ENCODE assay signal across 8 cellular contexts in genomic region chr5:172640139-172640538, GRCh38. TPM values are rescaled to one million over a fixed set of nuclear protein-coding genes. Genes with fewer than 3 reads are reported as not detected.
A peak's percentile ranks its signal among the peaks of the same experiment; 100 is the strongest.
DNase-seq lines count a peak whose midpoint lies in the region; ATAC-seq and TF ChIP-seq lines count a peak whose summit lies in the region.
"Had no signal": no experiment of that assay in that cellular context is flagged by ENCODE, and none has a peak within 500 bp of the region (broad histone marks: within the 10 kb centered on the region; RNA-seq: fewer than 3 reads in every experiment).

No MANE protein-coding gene starts in this region.

- H3K9me3 Mint-ChIP-seq in Caco-2 (ENCODE audit: unreplicated experiment): no peaks in the 10 kb centered on the region
- no peaks in the 10 kb centered on the region for H3K9me3 Mint-ChIP-seq in effector memory CD8-positive, alpha-beta T cell

- no peak overlapping the region for H3K27ac Mint-ChIP-seq in Caco-2 (ENCODE audit: unreplicated experiment)
- no peak overlapping the region for H3K27ac Mint-ChIP-seq in effector memory CD8-positive, alpha-beta T cell

- H3K36me3 Mint-ChIP-seq in Caco-2 (ENCODE audit: insufficient read depth, unreplicated experiment): no peaks in the 10 kb centered on the region
- H3K36me3 Mint-ChIP-seq in effector memory CD8-positive, alpha-beta T cell (ENCODE audit: insufficient read depth): no peaks in the 10 kb centered on the region

- ATAC-seq in effector memory CD8-positive, alpha-beta T cell (replicated peaks): no peak
- no peak for ATAC-seq in HG02885 (IDR thresholded peaks at IDR 0.05; ENCODE audit: poor library complexity, unreplicated experiment)

- H3K4me1 Mint-ChIP-seq in Caco-2 (ENCODE audit: low read depth, unreplicated experiment): no peaks in the 10 kb centered on the region
- peaks cover 0 to 7% of the 10 kb centered on the region in 2 donors for H3K4me1 Mint-ChIP-seq in effector memory CD8-positive, alpha-beta T cell (ENCODE audit: low read depth in 2 of 2)

- H3K4me3 ChIP-seq in Caco-2 (ENCODE audit: low read depth, low read length): no peak overlapping the region
- H3K4me3 ChIP-seq in MG63: peak overlapping the region; percentile 61
- H3K4me3 ChIP-seq in sigmoid colon: peak overlapping the region in 1 of 4 donors; percentile 99

- peaks cover 4% of the 10 kb centered on the region for H3K27me3 Mint-ChIP-seq in Caco-2 (ENCODE audit: insufficient read depth, unreplicated experiment)
- H3K27me3 Mint-ChIP-seq in effector memory CD8-positive, alpha-beta T cell: peaks cover 40 to 64% of the 10 kb centered on the region in 2 donors

- POLR2A ChIA-PET in Caco-2 (lab: Charles Lee): no interaction called here

- no TSS peak for BruUV-seq in Caco-2 (replicated peaks; lab: Mats Ljungman, UMichigan)

- WGBS in sigmoid colon, 2 donors: 81 to 87% methylated on average over 5 of the region's 5 CpGs

- CTCF ChIA-PET in Caco-2 (lab: Charles Lee): no interaction called here

- TF ChIP-seq POLR2A in sigmoid colon (IDR thresholded peaks at IDR 0.05): no peak

- no peak for TF ChIP-seq EP300 in sigmoid colon (IDR thresholded peaks at IDR 0.05)

- H3K4me3 Mint-ChIP-seq in Caco-2 (ENCODE audit: unreplicated experiment): peak overlapping the region; percentile 61
- peak overlapping the region; percentile 13 to 57 for H3K4me3 Mint-ChIP-seq in effector memory CD8-positive, alpha-beta T cell

- TF ChIP-seq CTCF in Caco-2 (IDR thresholded peaks at IDR 0.05; ENCODE audit: insufficient read depth in 1 of 2, low read depth in 1 of 2, low read length in 1 of 2, severe bottlenecking in 1 of 2, unreplicated experiment in 1 of 2): no peak
- TF ChIP-seq CTCF in sigmoid colon (IDR thresholded peaks at IDR 0.05): no peak

- H3K9me3 ChIP-seq in Caco-2 (no peaks in the 10 kb centered on the region), MG63 (no peaks in the 10 kb centered on the region), sigmoid colon (no peaks in the 10 kb centered on the region)

- intact Hi-C loops in Caco-2 (cut with micrococcal nuclease; ENCODE audit: unreplicated experiment) (loop anchor here (2.0 to 5.0 kb wide), 2 partner anchors 57 to 163 kb away; no protein-coding TSS in a partner anchor), sigmoid colon (cut with DNase I) (loop anchor here (2.0 kb wide), 1 partner anchor 161 kb away; no protein-coding TSS in a partner anchor)

- H3K36me3 ChIP-seq in Caco-2 (ENCODE audit: control insufficient read depth, insufficient read depth, low read length) (no peaks in the 10 kb centered on the region), MG63 (no peaks in the 10 kb centered on the region; the same call in 1 of the 2 replicates), sigmoid colon (no peaks in the 10 kb centered on the region)

- H3K4me1 ChIP-seq in Caco-2 (peaks cover 6% of the 10 kb centered on the region; the same call in 1 of the 2 replicates), sigmoid colon (peaks cover 0 to 44% (median 35%) of the 10 kb centered on the region in 4 donors)

- no peaks in the 10 kb centered on the region for H3K27me3 ChIP-seq in Caco-2 (replicated peaks; ENCODE audit: control insufficient read depth, insufficient read depth, low read length)
- H3K27me3 ChIP-seq in MG63: no peaks in the 10 kb centered on the region
- no peaks in the 10 kb centered on the region for H3K27me3 ChIP-seq in sigmoid colon

- DNase-seq in Caco-2 (no peak), MG63 (no peak), sigmoid colon (no peak), occipital lobe (lab: John Stamatoyannopoulos, UW) (no peak), DMS153 (lab: John Stamatoyannopoulos, UW) (no peak)
- DNase-seq in effector memory CD8-positive, alpha-beta T cell: no peak
- DNase-seq: stimulated activated naive CD4-positive, alpha-beta T cell had no signal

- peak overlapping the region in 3 of 4 donors; percentile 95 to 99 (median 98) for H3K27ac ChIP-seq in sigmoid colon

RNA-seq across cellular contexts. Expression of gene NEURL1B, which starts 0.9 kb away (rescaled TPM):
- total RNA-seq in Caco-2 (2022) (6.0 and 7.6 TPM in 2 replicates), sigmoid colon (10 to 100 TPM; 32.9 to 53.2 (median 45.6) TPM), occipital lobe (19.2 TPM)
- 6.3 and 10.1 TPM in 2 replicates for total RNA-seq in MG63 (2014; rRNA removed; shearing (Covaris generic); ENCODE audit: low replicate concordance)
- 10 to 100 TPM; 12.6 to 29.6 (median 26.6) TPM for polyA plus RNA-seq in sigmoid colon
